In the genomic region with DNA sequence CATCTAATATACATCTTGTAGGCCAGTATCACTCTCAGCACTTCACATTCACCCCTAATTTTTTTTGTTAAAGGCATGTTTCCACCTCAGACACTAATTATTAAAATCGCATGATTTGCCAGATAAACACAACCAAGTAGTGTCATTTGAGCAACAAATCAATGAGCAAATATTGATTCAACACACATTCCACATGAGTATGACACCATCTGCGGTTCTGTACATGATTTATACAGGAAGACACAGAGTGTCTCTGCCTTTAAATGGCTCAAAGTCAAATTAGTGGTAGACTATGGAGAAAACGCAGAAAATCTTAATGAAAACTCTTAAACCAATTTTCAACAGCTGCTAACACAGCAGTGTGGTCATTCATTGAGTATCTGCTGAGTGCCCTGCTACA, we compare ENCODE assay signal across 17 cellular contexts.
DNase-seq lines count a peak whose midpoint lies in the region; ATAC-seq and TF ChIP-seq lines count a peak whose summit lies in the region.
"Had no signal": no experiment of that assay in that cellular context is flagged by ENCODE, and none has a peak within 500 bp of the region (broad histone marks: within the 10 kb centered on the region; RNA-seq: fewer than 3 reads in every experiment).

No MANE protein-coding gene starts in this region.

- H3K4me3 ChIP-seq in epithelial cell of esophagus (ENCODE audit: low read length) = no peak overlapping the region
- H3K4me3 ChIP-seq: SK-N-MC had no signal

- DNase-seq in DMS53 (lab: John Stamatoyannopoulos, UW) (peak; percentile 68), NCI-H146 (lab: John Stamatoyannopoulos, UW) (peak; percentile 73), NCI-H748 treated with DMSO at 0.1 percent for 48 hours (lab: John Stamatoyannopoulos, UW) (peak; percentile 49), epithelial cell of esophagus (ENCODE audit: low read depth) (peak; percentile 38), DMS79 treated with DMSO at 0.1 percent for 48 hours (lab: John Stamatoyannopoulos, UW) (no peak)
- DNase-seq: H7, KBM-7, NCI-H1105, NCI-H1694 treated with DMSO at 0.1 percent for 48 hours, NCI-H774, Right ventricle myocardium superior, SW 1271, T-helper 17 cell had no signal

- no peak for TF ChIP-seq CTCF in epithelial cell of esophagus (IDR thresholded peaks at IDR 0.05; ENCODE audit: insufficient read depth, low read depth, low read length, missing control alignments)

- ATAC-seq in GM18873 (IDR thresholded peaks at IDR 0.05; ENCODE audit: low FRiP score, unreplicated experiment) = no peak
- no peak for ATAC-seq in GM21529 (IDR thresholded peaks at IDR 0.05; ENCODE audit: unreplicated experiment)
- no peak for ATAC-seq in HG02885 (IDR thresholded peaks at IDR 0.05; ENCODE audit: poor library complexity, unreplicated experiment)
- ATAC-seq: T-helper 17 cell had no signal
